37 cellular contexts compared by ENCODE assay signal in genomic region chr5:65767565-65767964, GRCh38.
"Had no signal": no experiment of that assay in that cellular context is flagged by ENCODE, and none has a peak within 500 bp of the region (broad histone marks: within the 10 kb centered on the region; RNA-seq: fewer than 3 reads in every experiment).

No MANE protein-coding gene starts in this region.

- H3K27me3 ChIP-seq: ascending aorta, cardiac muscle cell had no signal

- ATAC-seq: activated CD4-positive, alpha-beta T cell treated with anti-CD3 and anti-CD28 coated beads for 36 hours; activated CD4-positive, CD25-positive, alpha-beta regulatory T cell treated with anti-CD3 and anti-CD28 coated beads, Interleukin-2, amount 50 U/mL, for 24 hours; activated CD8-positive, alpha-beta memory T cell treated with anti-CD3 and anti-CD28 coated beads, Interleukin-2, amount 10 ng/mL, durations not matched to agents 7 days and 5 days; activated CD8-positive, alpha-beta T cell treated with anti-CD3 and anti-CD28 coated beads, Interleukin-2, amount 10 ng/mL, durations not matched to agents 7 days and 5 days; activated naive CD8-positive, alpha-beta T cell treated with anti-CD3 and anti-CD28 coated beads, Interleukin-2, amount 50 U/mL, for 24 hours had no signal

- H3K27ac ChIP-seq: ascending aorta, cardiac muscle cell, VCaP had no signal

- H3K4me1 Mint-ChIP-seq: activated CD4-positive, alpha-beta T cell treated with anti-CD3 and anti-CD28 coated beads, Interleukin-2, amount 10 ng/mL, durations not matched to agents 7 days and 5 days; activated CD8-positive, alpha-beta memory T cell treated with anti-CD3 and anti-CD28 coated beads, Interleukin-2, amount 10 ng/mL, durations not matched to agents 7 days and 5 days; activated naive CD4-positive, alpha-beta T cell treated with anti-CD3 and anti-CD28 coated beads, Interleukin-2, amount 10 ng/mL, durations not matched to agents 7 days and 5 days; activated naive CD8-positive, alpha-beta T cell treated with anti-CD3 and anti-CD28 coated beads, Interleukin-2, amount 10 ng/mL, durations not matched to agents 7 days and 5 days; central memory CD8-positive, alpha-beta T cell had no signal

- H3K4me3 ChIP-seq: ascending aorta, cardiac muscle cell had no signal

- H3K4me3 Mint-ChIP-seq: activated CD4-positive, alpha-beta memory T cell treated with anti-CD3 and anti-CD28 coated beads, Interleukin-2, amount 10 ng/mL, durations not matched to agents 7 days and 5 days; activated CD4-positive, alpha-beta T cell treated with anti-CD3 and anti-CD28 coated beads for 36 hours; activated CD4-positive, alpha-beta T cell treated with anti-CD3 and anti-CD28 coated beads, Interleukin-2, amount 10 ng/mL, durations not matched to agents 7 days and 5 days; activated CD8-positive, alpha-beta memory T cell treated with anti-CD3 and anti-CD28 coated beads, Interleukin-2, amount 10 ng/mL, durations not matched to agents 7 days and 5 days; activated CD8-positive, alpha-beta T cell treated with anti-CD3 and anti-CD28 coated beads, Interleukin-2, amount 10 ng/mL, durations not matched to agents 7 days and 5 days; activated naive CD4-positive, alpha-beta T cell treated with anti-CD3 and anti-CD28 coated beads, Interleukin-2, amount 10 ng/mL, durations not matched to agents 7 days and 5 days; activated naive CD4-positive, alpha-beta T cell treated with anti-CD3 and anti-CD28 coated beads, Interleukin-2, amount 50 U/mL, for 24 hours; activated naive CD8-positive, alpha-beta T cell; activated naive CD8-positive, alpha-beta T cell treated with anti-CD3 and anti-CD28 coated beads, Interleukin-2, amount 10 ng/mL, durations not matched to agents 7 days and 5 days; activated naive CD8-positive, alpha-beta T cell treated with anti-CD3 and anti-CD28 coated beads, Interleukin-2, amount 50 U/mL, for 24 hours; activated T-cell treated with anti-CD3 and anti-CD28 coated beads, Interleukin-2, amount 50 U/mL, for 24 hours; brain; central memory CD8-positive, alpha-beta T cell; T-helper 1 cell treated with Interleukin-12 subunit alpha and Interleukin-12 subunit beta and Interleukin-4 antibody, amounts not matched to agents 30 μg/mL and 1 μg/mL, for 36 hours; T-helper 2 cell treated with Interferon-gamma antibody and Interleukin-4, amounts not matched to agents 5 μg/mL and 100 μg/mL, for 36 hours had no signal

- H3K4me1 ChIP-seq: ascending aorta had no signal

- H3K9me3 Mint-ChIP-seq: activated naive CD4-positive, alpha-beta T cell treated with anti-CD3 and anti-CD28 coated beads, Interleukin-2, amount 50 U/mL, for 24 hours; activated T-cell treated with anti-CD3 and anti-CD28 coated beads, Interleukin-2, amount 50 U/mL, for 24 hours; activated T-helper 2 cell treated with anti-CD3 and anti-CD28 coated beads, Interferon-gamma antibody, Interleukin-2, Interleukin-4, amounts not matched to agents 10 μg/mL and 5 μg/mL and 100 μg/mL, durations not matched to agents 14 hours and 24 hours and 36 hours; central memory CD8-positive, alpha-beta T cell; T-helper 1 cell treated with Interleukin-12 subunit alpha and Interleukin-12 subunit beta and Interleukin-4 antibody, amounts not matched to agents 30 μg/mL and 1 μg/mL, for 36 hours had no signal

- H3K27me3 Mint-ChIP-seq: activated CD4-positive, alpha-beta memory T cell treated with anti-CD3 and anti-CD28 coated beads, Interleukin-2, amount 10 ng/mL, durations not matched to agents 7 days and 5 days; activated CD4-positive, alpha-beta T cell treated with anti-CD3 and anti-CD28 coated beads for 36 hours; activated CD4-positive, alpha-beta T cell treated with anti-CD3 and anti-CD28 coated beads, Interleukin-2, amount 10 ng/mL, durations not matched to agents 7 days and 5 days; activated CD8-positive, alpha-beta memory T cell treated with anti-CD3 and anti-CD28 coated beads, Interleukin-2, amount 10 ng/mL, durations not matched to agents 7 days and 5 days; activated naive CD4-positive, alpha-beta T cell treated with anti-CD3 and anti-CD28 coated beads, Interleukin-2, amount 10 ng/mL, durations not matched to agents 7 days and 5 days; activated naive CD4-positive, alpha-beta T cell treated with anti-CD3 and anti-CD28 coated beads, Interleukin-2, amount 50 U/mL, for 24 hours; activated naive CD8-positive, alpha-beta T cell; activated naive CD8-positive, alpha-beta T cell treated with anti-CD3 and anti-CD28 coated beads, Interleukin-2, amount 10 ng/mL, durations not matched to agents 7 days and 5 days; activated naive CD8-positive, alpha-beta T cell treated with anti-CD3 and anti-CD28 coated beads, Interleukin-2, amount 50 U/mL, for 24 hours; activated T-cell treated with anti-CD3 and anti-CD28 coated beads, Interleukin-2, amount 50 U/mL, for 24 hours; brain; central memory CD8-positive, alpha-beta T cell had no signal

- H3K27ac Mint-ChIP-seq: activated CD4-positive, alpha-beta memory T cell treated with anti-CD3 and anti-CD28 coated beads, Interleukin-2, amount 10 ng/mL, durations not matched to agents 7 days and 5 days; activated CD4-positive, alpha-beta T cell treated with anti-CD3 and anti-CD28 coated beads for 36 hours; activated CD4-positive, alpha-beta T cell treated with anti-CD3 and anti-CD28 coated beads, Interleukin-2, amount 10 ng/mL, durations not matched to agents 7 days and 5 days; activated CD8-positive, alpha-beta memory T cell treated with anti-CD3 and anti-CD28 coated beads, Interleukin-2, amount 10 ng/mL, durations not matched to agents 7 days and 5 days; activated CD8-positive, alpha-beta T cell treated with anti-CD3 and anti-CD28 coated beads, Interleukin-2, amount 10 ng/mL, durations not matched to agents 7 days and 5 days; activated naive CD4-positive, alpha-beta T cell treated with anti-CD3 and anti-CD28 coated beads, Interleukin-2, amount 10 ng/mL, durations not matched to agents 7 days and 5 days; activated naive CD4-positive, alpha-beta T cell treated with anti-CD3 and anti-CD28 coated beads, Interleukin-2, amount 50 U/mL, for 24 hours; activated naive CD8-positive, alpha-beta T cell; activated naive CD8-positive, alpha-beta T cell treated with anti-CD3 and anti-CD28 coated beads, Interleukin-2, amount 10 ng/mL, durations not matched to agents 7 days and 5 days; activated naive CD8-positive, alpha-beta T cell treated with anti-CD3 and anti-CD28 coated beads, Interleukin-2, amount 50 U/mL, for 24 hours; activated T-cell treated with anti-CD3 and anti-CD28 coated beads, Interleukin-2, amount 50 U/mL, for 24 hours; activated T-helper 2 cell treated with anti-CD3 and anti-CD28 coated beads, Interferon-gamma antibody, Interleukin-2, Interleukin-4, amounts not matched to agents 10 μg/mL and 5 μg/mL and 100 μg/mL, durations not matched to agents 14 hours and 24 hours and 36 hours; brain; T-helper 1 cell treated with Interleukin-12 subunit alpha and Interleukin-12 subunit beta and Interleukin-4 antibody, amounts not matched to agents 30 μg/mL and 1 μg/mL, for 36 hours; T-helper 2 cell treated with Interferon-gamma antibody and Interleukin-4, amounts not matched to agents 5 μg/mL and 100 μg/mL, for 36 hours had no signal

- H3K36me3 ChIP-seq: ascending aorta, cardiac muscle cell had no signal

- DNase-seq: activated CD4-positive, alpha-beta memory T cell treated with anti-CD3 and anti-CD28 coated beads, Interleukin-2, amount 10 ng/mL, durations not matched to agents 7 days and 5 days; activated CD4-positive, alpha-beta T cell treated with anti-CD3 and anti-CD28 coated beads for 1 hour; activated CD4-positive, alpha-beta T cell treated with anti-CD3 and anti-CD28 coated beads for 36 hours; activated CD4-positive, alpha-beta T cell treated with anti-CD3 and anti-CD28 coated beads for 48 hours; activated CD4-positive, alpha-beta T cell treated with anti-CD3 and anti-CD28 coated beads, Interleukin-2, amount 10 ng/mL, durations not matched to agents 7 days and 5 days; activated CD4-positive, alpha-beta T cell treated with anti-CD3 and anti-CD28 coated beads, Interleukin-2, amount 50 U/mL, for 48 hours; activated CD4-positive, CD25-positive, alpha-beta regulatory T cell; activated CD8-positive, alpha-beta memory T cell treated with anti-CD3 and anti-CD28 coated beads for 24 hours; activated CD8-positive, alpha-beta memory T cell treated with anti-CD3 and anti-CD28 coated beads, Interleukin-2, amount 10 ng/mL, durations not matched to agents 7 days and 5 days; activated CD8-positive, alpha-beta memory T cell treated with anti-CD3 and anti-CD28 coated beads, Interleukin-2, amount 50 U/mL, for 48 hours; activated CD8-positive, alpha-beta T cell treated with anti-CD3 and anti-CD28 coated beads, Interleukin-2, amount 10 ng/mL, durations not matched to agents 7 days and 5 days; activated effector memory CD4-positive, alpha-beta T cell treated with Interleukin-2 at 50 U/mL for 16 hours; activated gamma-delta T cell; activated naive CD4-positive, alpha-beta T cell treated with anti-CD3 and anti-CD28 coated beads, Interleukin-2, amount 10 ng/mL, durations not matched to agents 7 days and 5 days; activated naive CD4-positive, alpha-beta T cell treated with Interleukin-2 at 50 U/mL for 16 hours; activated naive CD8-positive, alpha-beta T cell treated with anti-CD3 and anti-CD28 coated beads, Interleukin-2, amount 10 ng/mL, durations not matched to agents 7 days and 5 days; activated naive CD8-positive, alpha-beta T cell treated with anti-CD3 and anti-CD28 coated beads, Interleukin-2, amount 50 U/mL, for 24 hours; activated T-cell treated with anti-CD3 and anti-CD28 coated beads, Interleukin-2, amount 50 U/mL, for 24 hours; activated T-cell treated with anti-CD3 and anti-CD28 coated beads, Interleukin-2, amount 50 U/mL, for 48 hours; amygdala; anterior cingulate cortex; caudate nucleus; cerebellar nuclear complex; T-helper 1 cell; T-helper 2 cell; T-helper 9 cell had no signal
